ENCODE assay signal across 20 cellular contexts in genomic region chr4:165415910-165416309, GRCh38. TPM values are rescaled to one million over a fixed set of nuclear protein-coding genes. Genes with fewer than 3 reads are reported as not detected.
DNase-seq lines count a peak whose midpoint lies in the region; ATAC-seq, FAIRE-seq and TF ChIP-seq lines count a peak whose summit lies in the region.
"Had no signal": no experiment of that assay in that cellular context is flagged by ENCODE, and none has a peak within 500 bp of the region (broad histone marks: within the 10 kb centered on the region; RNA-seq: fewer than 3 reads in every experiment).

No MANE protein-coding gene starts in this region.

- ATAC-seq in GM18873 (IDR thresholded peaks at IDR 0.05; ENCODE audit: low FRiP score, unreplicated experiment): no peak
- ATAC-seq: A549, HepG2, PC-3 had no signal

- H2AK5ac ChIP-seq in H1 (ENCODE audit: low read depth, low read length): no peak overlapping the region
- no peak overlapping the region for H2AK5ac ChIP-seq in neuronal stem cell (ENCODE audit: low read depth, low read length)

- POLR2A ChIA-PET in H1 (lab: Charles Lee; ENCODE audit: partially characterized antibody) (no interaction called here), A673 (lab: Charles Lee; ENCODE audit: low non-redundant PET) (no interaction called here)

- H2BK5ac ChIP-seq in H1 (ENCODE audit: low read depth, low read length): 0 out of 2 replicates have a peak overlapping the region, but pooled peaks have one; percentile 26
- H2BK5ac ChIP-seq in neuronal stem cell (ENCODE audit: low read length): no peak overlapping the region

- H2BK120ac ChIP-seq in H1 (replicated peaks; ENCODE audit: low read depth, low read length) (no peak overlapping the region), neuronal stem cell (ENCODE audit: low read depth, low read length) (no peak overlapping the region)

- H2BK15ac ChIP-seq in H1 (ENCODE audit: low read length): no peak overlapping the region
- no peak overlapping the region for H2BK15ac ChIP-seq in neuronal stem cell (ENCODE audit: low read length)

- no peak overlapping the region for H3K14ac ChIP-seq in H1 (ENCODE audit: insufficient read length)
- peak overlapping the region; percentile 90 for H3K14ac ChIP-seq in neuronal stem cell (ENCODE audit: low read length)

- TF ChIP-seq CTCF in H1 (IDR thresholded peaks at IDR 0.05; ENCODE audit: control extremely low read depth in 1 of 3, insufficient read depth in 1 of 3, low read depth in 1 of 3, low read length in 3 of 3): no peak
- no peak for TF ChIP-seq CTCF in A673 (conservative IDR thresholded peaks at IDR 0.05; ENCODE audit: low read depth, low read length)

- no peaks in the 10 kb centered on the region for H3K23me2 ChIP-seq in H1 (ENCODE audit: low read depth, low read length)

- H3K27ac ChIP-seq in H1 (ENCODE audit: low read depth, low read length) (no peak overlapping the region), neuronal stem cell (replicated peaks; ENCODE audit: low read length) (peak overlapping the region; percentile 1), A673 (ENCODE audit: low read depth, low read length, poor library complexity, severe bottlenecking) (no peak overlapping the region)
- H3K27ac ChIP-seq: A549, SJSA1 had no signal

- H3K4me3 ChIP-seq in H1 (ENCODE audit: extremely low read depth in 1 of 4, insufficient read depth in 2 of 4, low read depth in 3 of 4, low read length in 4 of 4) (no peak overlapping the region), neuronal stem cell (ENCODE audit: low read length in 2 of 2) (no peak overlapping the region), A673 (ENCODE audit: low read depth, low read length, poor library complexity, severe bottlenecking) (no peak overlapping the region)
- H3K4me3 ChIP-seq: A549, SJSA1 had no signal

- no peak for FAIRE-seq in H1 (lab: Jason Lieb, UNC)
- FAIRE-seq: A549, HepG2 had no signal

- H3K27me3 ChIP-seq in H1 (replicated peaks in 1 of 4; ENCODE audit: control insufficient read depth in 3 of 4, extremely low read depth in 1 of 4, insufficient read depth in 3 of 4, low read length in 3 of 4) (no peaks in the 10 kb centered on the region), neuronal stem cell (ENCODE audit: control insufficient read depth in 3 of 3, insufficient read depth in 3 of 3, low read depth in 1 of 3, low read length in 3 of 3) (no peaks in the 10 kb centered on the region), A673 (replicated peaks; ENCODE audit: insufficient read depth, low read depth, low read length, poor library complexity) (no peaks in the 10 kb centered on the region)
- H3K27me3 ChIP-seq: SJSA1 had no signal

- TF ChIP-seq RAD21 in Ishikawa (IDR thresholded peaks at IDR 0.05; ENCODE audit: low read depth) (peak; percentile 15; the same call in 1 of the 2 replicates), H1 (IDR thresholded peaks at IDR 0.05 in 1 of 2, conservative IDR thresholded peaks at IDR 0.05 in 1 of 2; ENCODE audit: low read depth in 2 of 2, low read length in 2 of 2) (no peak)

- H3K79me1 ChIP-seq in H1 (ENCODE audit: low read depth, low read length) (no peaks in the 10 kb centered on the region), neuronal stem cell (ENCODE audit: low read depth, low read length) (no peaks in the 10 kb centered on the region)

- H3K36me3 ChIP-seq in H1 (ENCODE audit: control insufficient read depth in 2 of 4, insufficient read depth in 4 of 4, low read length in 3 of 4) (no peaks in the 10 kb centered on the region), neuronal stem cell (replicated peaks in 1 of 2; ENCODE audit: control insufficient read depth in 2 of 2, insufficient read depth in 2 of 2, low read length in 2 of 2) (no peaks in the 10 kb centered on the region), A673 (ENCODE audit: insufficient read depth, low read length, poor library complexity, severe bottlenecking) (no peaks in the 10 kb centered on the region)
- H3K36me3 ChIP-seq: SJSA1 had no signal

- peak; percentile 37; the same call in 1 of the 2 replicates for TF ChIP-seq EP300 in Ishikawa (IDR thresholded peaks at IDR 0.05; ENCODE audit: borderline replicate concordance)
- TF ChIP-seq EP300 in H1 (IDR thresholded peaks at IDR 0.05; ENCODE audit: borderline replicate concordance in 1 of 2, low read depth in 2 of 2, low read length in 2 of 2): no peak

- intact Hi-C loops in A673 (cut with micrococcal nuclease; ENCODE audit: unreplicated experiment): no loop called here

- peaks cover 0 to 2% of the 10 kb centered on the region in 2 experiments for H4K20me1 ChIP-seq in H1 (replicated peaks in 1 of 2; ENCODE audit: control insufficient read depth in 1 of 2, insufficient read depth in 2 of 2, low read length in 2 of 2)

- TF ChIP-seq POLR2A in H1 (IDR thresholded peaks at IDR 0.05; ENCODE audit: control extremely low read depth in 1 of 2, low read depth in 2 of 2, low read length in 2 of 2): no peak

- no peak overlapping the region for H2AFZ ChIP-seq in H1 (ENCODE audit: low read length)
- no peak overlapping the region for H2AFZ ChIP-seq in neuronal stem cell (ENCODE audit: low read length)

- no peaks in the 10 kb centered on the region for H3K79me2 ChIP-seq in H1 (ENCODE audit: control insufficient read depth in 1 of 2, insufficient read depth in 2 of 2, low read length in 2 of 2)

- H4K8ac ChIP-seq in H1 (ENCODE audit: extremely low read depth, insufficient read depth, low read length): no peak overlapping the region
- no peak overlapping the region for H4K8ac ChIP-seq in neuronal stem cell (ENCODE audit: low read depth, low read length)

- H3K56ac ChIP-seq in H1 (replicated peaks; ENCODE audit: insufficient read length, low read depth, low read length): no peak overlapping the region

- in situ Hi-C loops in Caki2 (cut with HindIII; ENCODE audit: low pct_unique_long_range_greater_than_20kb, low sequenced_read_pairs): no loop called here

- H3K23ac ChIP-seq in H1 (ENCODE audit: insufficient read length) (no peak overlapping the region), neuronal stem cell (ENCODE audit: low read depth, low read length, poor library complexity) (no peak overlapping the region)

- H3K9me3 ChIP-seq in H1 (ENCODE audit: insufficient read depth in 2 of 2, low read depth in 1 of 2, low read length in 1 of 2) (no peaks in the 10 kb centered on the region), neuronal stem cell (replicated peaks in 1 of 2; ENCODE audit: control insufficient read depth in 2 of 2, insufficient read depth in 1 of 2, low read depth in 1 of 2, low read length in 2 of 2) (no peaks in the 10 kb centered on the region), A673 (ENCODE audit: low read depth, low read length, poor library complexity, severe bottlenecking) (no peaks in the 10 kb centered on the region)
- H3K9me3 ChIP-seq: A549, SJSA1 had no signal

- H2BK12ac ChIP-seq in H1 (ENCODE audit: low read depth, low read length) (no peak overlapping the region), neuronal stem cell (ENCODE audit: low read length) (no peak overlapping the region)

- no peak overlapping the region for H3K18ac ChIP-seq in H1 (ENCODE audit: extremely low read depth, low read length)
- no peak overlapping the region for H3K18ac ChIP-seq in neuronal stem cell (ENCODE audit: low read length)

- no TSS peak for BruUV-seq in A673 (replicated peaks; lab: Mats Ljungman, UMichigan)

- no peak overlapping the region for H3K9ac ChIP-seq in H1 (replicated peaks in 1 of 4; ENCODE audit: extremely low read depth in 1 of 4, low read depth in 3 of 4, low read length in 3 of 4)
- no peak overlapping the region for H3K9ac ChIP-seq in neuronal stem cell (ENCODE audit: low read depth, low read length, poor library complexity)

- DNase-seq in Caki2 (ENCODE audit: low read depth) (peak; percentile 12), H1 (ENCODE audit: low read depth in 1 of 2, low spot score in 2 of 2) (no peak), neuronal stem cell (ENCODE audit: low spot score) (no peak), A673 (ENCODE audit: low spot score) (no peak)
- no peak for DNase-seq in stimulated activated naive CD4-positive, alpha-beta T cell (lab: John Stamatoyannopoulos, UW)
- DNase-seq: AML-193; Calu3; CD4-positive, CD25-positive, alpha-beta regulatory T cell; GOT3; Karpas-422; MM.1S; NCI-H2029 treated with DMSO at 0.1 percent for 48 hours; NCI-H345; NCI-H526 treated with DMSO at 0.1 percent for 48 hours; PC-3 had no signal

- H2BK20ac ChIP-seq in H1 (ENCODE audit: low read length): no peak overlapping the region

- no peak overlapping the region for H3K4me2 ChIP-seq in H1 (ENCODE audit: insufficient read depth in 1 of 2, low read depth in 2 of 2, low read length in 2 of 2)
- H3K4me2 ChIP-seq in neuronal stem cell (ENCODE audit: insufficient read depth, low read length, poor library complexity, severe bottlenecking): no peak overlapping the region
- H3K4me2 ChIP-seq: A549 had no signal

- no peak overlapping the region for H4K5ac ChIP-seq in H1 (ENCODE audit: insufficient read length, low read depth, low read length)

- H3K4ac ChIP-seq in H1 (replicated peaks; ENCODE audit: insufficient read length, low read depth, low read length): no peak overlapping the region
- H3K4ac ChIP-seq in neuronal stem cell (ENCODE audit: low read length): no peak overlapping the region

- H3K4me1 ChIP-seq in H1 (replicated peaks in 1 of 4; ENCODE audit: control insufficient read depth in 3 of 4, insufficient read depth in 4 of 4, low read length in 3 of 4) (no peaks in the 10 kb centered on the region), neuronal stem cell (ENCODE audit: control insufficient read depth in 2 of 2, insufficient read depth in 1 of 2, low read depth in 1 of 2, low read length in 2 of 2) (peaks cover 0 to 2% of the 10 kb centered on the region in 2 donors), A673 (ENCODE audit: insufficient read depth, low read length, poor library complexity, severe bottlenecking) (peaks cover 3% of the 10 kb centered on the region)
- H3K4me1 ChIP-seq: A549, SJSA1 had no signal

- CTCF ChIA-PET in H1 (lab: Charles Lee; ENCODE audit: partially characterized antibody): interaction anchor here (0.8 to 1.5 kb wide), 4 partner anchors 15 to 285 kb away, joined by 4 to 6 read pairs (median 5); no protein-coding TSS in a partner anchor
- CTCF ChIA-PET in A673 (lab: Charles Lee): no interaction called here

- H4K91ac ChIP-seq in H1 (replicated peaks; ENCODE audit: insufficient read length, low read length) (no peak overlapping the region), neuronal stem cell (ENCODE audit: low read depth, low read length, poor library complexity) (no peak overlapping the region)

- 87% methylated on average over 10 of the region's 10 CpGs; no CpG with 5 or more reads in 1 of the 2 experiments for WGBS in H1 (ENCODE audit: extremely low coverage in 1 of 2, insufficient coverage in 1 of 2, insufficient read length in 1 of 2, insufficient replicate concordance in 2 of 2, low coverage in 1 of 2, low lambda C conversion rate in 2 of 2, missing lambda C conversion rate in 1 of 2), 2 experiments
- WGBS in neuronal stem cell (ENCODE audit: extremely low coverage in 2 of 2, insufficient read length in 2 of 2, insufficient replicate concordance in 1 of 2), 2 donors: no CpG with 5 or more reads among the region's 10 CpGs

RNA-seq across cellular contexts. Expression of gene CPE, which starts 37.1 kb away (rescaled TPM):
- 0.78 and 4.7 TPM in 2 replicates for total RNA-seq in Caki2 (2014; rRNA removed; shearing (Covaris generic); ENCODE audit: low replicate concordance)
- 9.4 and 11.9 TPM in 2 replicates for total RNA-seq in H1 (2021; fragmentation: NEBNext Ultra II Directional; extraction: Animal tissue kit (Norgen Biotek cat#: 25700))
- polyA plus RNA-seq in H1 (2011; rRNA removed): 9.3 and 10.2 TPM in 2 replicates
- polyA plus RNA-seq in H1 (2011; cell fraction: cytosol; rRNA removed): 14.4 TPM
- polyA plus RNA-seq in H1 (2011; cell fraction: nucleus; rRNA removed): 7.4 TPM
- polyA plus RNA-seq in H1 (2012, experiment 1 of 2): 15.6 to 21.4 TPM (median 18.7 TPM) in 4 replicates
- polyA plus RNA-seq in H1 (2012, experiment 2 of 2): 2.8 TPM
- polyA plus RNA-seq in H1 (2013, experiment 1 of 2): 19.9 TPM
- 21.7 TPM for polyA plus RNA-seq in H1 (2013, experiment 2 of 2)
- polyA minus RNA-seq in H1 (2011; rRNA and poly(A)+ RNA removed): 14.9 and 18.8 TPM in 2 replicates
- 7.9 TPM for polyA minus RNA-seq in H1 (2011; cell fraction: cytosol; rRNA and poly(A)+ RNA removed)
- 4.1 TPM for polyA minus RNA-seq in H1 (2011; cell fraction: nucleus; rRNA and poly(A)+ RNA removed)
- 71.3 TPM for polyA plus RNA-seq in neuronal stem cell (2013, experiment 1 of 2)
- polyA plus RNA-seq in neuronal stem cell (2013, experiment 2 of 2): 71.3 TPM
- total RNA-seq in A673 (2021): 27.2 and 32.7 TPM in 2 replicates
